Comparison of ENCODE assay signal across 1 cellular context in the genomic region with DNA sequence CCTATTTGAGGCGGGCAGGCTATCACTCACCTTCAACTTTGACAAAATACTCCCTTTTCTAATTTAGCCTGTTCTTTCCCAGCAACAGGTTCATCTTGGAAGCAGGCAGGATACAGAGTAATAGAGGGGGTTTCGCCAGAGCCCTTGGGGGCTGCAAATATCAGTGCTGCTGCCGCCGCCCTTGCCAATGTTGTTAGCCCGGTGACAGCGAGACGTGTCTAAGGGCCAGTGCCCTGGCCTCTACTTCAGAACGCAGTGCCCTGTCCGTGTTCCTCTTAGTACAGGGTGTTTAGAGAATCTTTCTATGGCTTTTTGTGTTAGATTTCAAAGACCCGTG.
TF ChIP-seq lines count a peak whose summit lies in the region.

No MANE protein-coding gene starts in this region.

TF ChIP-seq in IMR-90, 13 proteins besides CTCF, POLR2A, EP300 and RAD21 (continued from another document):
- TF ChIP-seq, protein P1, sequence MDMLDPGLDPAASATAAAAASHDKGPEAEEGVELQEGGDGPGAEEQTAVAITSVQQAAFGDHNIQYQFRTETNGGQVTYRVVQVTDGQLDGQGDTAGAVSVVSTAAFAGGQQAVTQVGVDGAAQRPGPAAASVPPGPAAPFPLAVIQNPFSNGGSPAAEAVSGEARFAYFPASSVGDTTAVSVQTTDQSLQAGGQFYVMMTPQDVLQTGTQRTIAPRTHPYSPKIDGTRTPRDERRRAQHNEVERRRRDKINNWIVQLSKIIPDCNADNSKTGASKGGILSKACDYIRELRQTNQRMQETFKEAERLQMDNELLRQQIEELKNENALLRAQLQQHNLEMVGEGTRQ (IDR thresholded peaks at IDR 0.05; ENCODE audit: low read depth, low read length): no peak
- TF ChIP-seq MXI1 (IDR thresholded peaks at IDR 0.05; ENCODE audit: borderline replicate concordance, low read depth, low read length) (no peak), CHD1 (IDR thresholded peaks at IDR 0.05; ENCODE audit: low read depth, low read length) (no peak), ELK1 (IDR thresholded peaks at IDR 0.05; ENCODE audit: borderline replicate concordance, low read depth, low read length) (no peak), SMC3 (IDR thresholded peaks at IDR 0.05; ENCODE audit: low read depth, low read length) (no peak), NFE2L2 (IDR thresholded peaks at IDR 0.05; ENCODE audit: low read depth, low read length) (no peak), RFX5 (IDR thresholded peaks at IDR 0.05; ENCODE audit: low read depth, low read length) (no peak), MAFK (IDR thresholded peaks at IDR 0.05; ENCODE audit: low read depth, low read length) (no peak), RCOR1 (IDR thresholded peaks at IDR 0.05; ENCODE audit: insufficient replicate concordance, low read length) (no peak), MAZ (IDR thresholded peaks at IDR 0.05; ENCODE audit: borderline replicate concordance, low read depth, low read length) (no peak), FOS (IDR thresholded peaks at IDR 0.05; ENCODE audit: low read depth, low read length) (no peak), BHLHE40 (IDR thresholded peaks at IDR 0.05; ENCODE audit: low read depth, low read length) (no peak)
